Comparison of ENCODE assay signal across 8 cellular contexts in genomic region chr19:47230921-47231214, GRCh38. TPM values are rescaled to one million over a fixed set of nuclear protein-coding genes. Genes with fewer than 3 reads are reported as not detected.
DNase-seq lines count a peak whose midpoint lies in the region; ATAC-seq and TF ChIP-seq lines count a peak whose summit lies in the region.

Gene BBC3, minus strand, starts transcription at chr19:47231199. Its CDS starts 2,768 bp downstream, at chr19:47228431.

- peak within 1 kb of the TSS; percentile 74 for H3K27ac Mint-ChIP-seq in activated T-helper 1 cell treated with anti-CD3 and anti-CD28 coated beads, Interleukin-12 subunit alpha, Interleukin-12 subunit beta, Interleukin-2, Interleukin-4 antibody, amounts not matched to agents 30 ng/mL and 10 ng/mL and 1 ng/mL, durations not matched to agents 14 hours and 24 hours and 36 hours

- H3K27me3 Mint-ChIP-seq in activated T-helper 1 cell treated with anti-CD3 and anti-CD28 coated beads, Interleukin-12 subunit alpha, Interleukin-12 subunit beta, Interleukin-2, Interleukin-4 antibody, amounts not matched to agents 30 ng/mL and 10 ng/mL and 1 ng/mL, durations not matched to agents 14 hours and 24 hours and 36 hours (ENCODE audit: insufficient read depth): peaks cover 1% of the 10 kb centered on the region

- 3% methylated on average over 7 of the region's 43 CpGs for WGBS in SK-N-SH (ENCODE audit: low lambda C conversion rate)

- peak within 1 kb of the TSS; percentile 90 for H3K27ac ChIP-seq in SK-N-SH (ENCODE audit: low read depth in 2 of 2, low read length in 1 of 2)
- no peak within 1 kb of the TSS for H3K27ac ChIP-seq in iPS-20b (ENCODE audit: low read length)
- peak within 1 kb of the TSS; percentile 98 for H3K27ac ChIP-seq in stomach smooth muscle (ENCODE audit: low read length)

- CTCF ChIA-PET in SK-N-SH (lab: Yijun Ruan, JAX): no interaction called here

- peaks cover 20 to 34% of the 10 kb centered on the region in 2 experiments for H3K4me1 ChIP-seq in SK-N-SH (ENCODE audit: control insufficient read depth in 1 of 2, insufficient read depth in 2 of 2, low read depth in 1 of 2, low read length in 1 of 2)
- H3K4me1 ChIP-seq in iPS-20b (ENCODE audit: insufficient read depth, low read length): peaks cover 6% of the 10 kb centered on the region; the same call in 1 of the 2 replicates
- H3K4me1 ChIP-seq in stomach smooth muscle (ENCODE audit: control insufficient read depth, insufficient read depth, low read length): peaks cover 48% of the 10 kb centered on the region

- intact Hi-C loops in activated T-helper 1 cell treated with anti-CD3 and anti-CD28 coated beads, Interleukin-12 subunit alpha, Interleukin-12 subunit beta, Interleukin-2, Interleukin-4 antibody, amounts not matched to agents 30 ng/mL and 10 ng/mL and 1 ng/mL, durations not matched to agents 14 hours and 24 hours and 36 hours (cut with micrococcal nuclease): loop anchor here (1.0 kb wide), 2 partner anchors 13 to 26 kb away; no protein-coding TSS in a partner anchor

- no peaks in the 10 kb centered on the region for H3K36me3 Mint-ChIP-seq in activated T-helper 1 cell treated with anti-CD3 and anti-CD28 coated beads, Interleukin-12 subunit alpha, Interleukin-12 subunit beta, Interleukin-2, Interleukin-4 antibody, amounts not matched to agents 30 ng/mL and 10 ng/mL and 1 ng/mL, durations not matched to agents 14 hours and 24 hours and 36 hours (ENCODE audit: low read depth)

- DNase-seq in SK-N-SH (no peak), KG1 (lab: John Stamatoyannopoulos, UW) (no peak), GDM1 (lab: John Stamatoyannopoulos, UW) (no peak), NAMALWA (ENCODE audit: low spot score) (no peak)
- DNase-seq in activated T-helper 1 cell treated with anti-CD3 and anti-CD28 coated beads, Interleukin-12 subunit alpha, Interleukin-12 subunit beta, Interleukin-2, Interleukin-4 antibody, amounts not matched to agents 30 ng/mL and 10 ng/mL and 1 ng/mL, durations not matched to agents 14 hours and 24 hours and 36 hours (ENCODE audit: low spot score): no peak

- ATAC-seq in SK-N-SH treated with all-trans-retinoic acid at 6 μM for 48 hours: no peak

- no peak for TF ChIP-seq RAD21 in SK-N-SH (IDR thresholded peaks at IDR 0.05; ENCODE audit: low read length)

- H3K9me3 Mint-ChIP-seq in activated T-helper 1 cell treated with anti-CD3 and anti-CD28 coated beads, Interleukin-12 subunit alpha, Interleukin-12 subunit beta, Interleukin-2, Interleukin-4 antibody, amounts not matched to agents 30 ng/mL and 10 ng/mL and 1 ng/mL, durations not matched to agents 14 hours and 24 hours and 36 hours: no peaks in the 10 kb centered on the region

- H3K9me3 ChIP-seq in SK-N-SH: no peaks in the 10 kb centered on the region
- H3K9me3 ChIP-seq in iPS-20b (ENCODE audit: insufficient read depth, low read depth, low read length): no peaks in the 10 kb centered on the region
- H3K9me3 ChIP-seq in stomach smooth muscle (ENCODE audit: control insufficient read depth in 2 of 2, low read length in 2 of 2): no peaks in the 10 kb centered on the region

- TF ChIP-seq EP300 in SK-N-SH (IDR thresholded peaks at IDR 0.05; ENCODE audit: borderline replicate concordance in 1 of 2, low read depth in 1 of 2, low read length in 1 of 2): no peak

- no peak for TF ChIP-seq CTCF in SK-N-SH (IDR thresholded peaks at IDR 0.05)

- no peaks in the 10 kb centered on the region for H3K27me3 ChIP-seq in SK-N-SH (ENCODE audit: insufficient read depth)
- H3K27me3 ChIP-seq in iPS-20b (ENCODE audit: insufficient read depth, low read length): peaks cover 14% of the 10 kb centered on the region; the same call in 1 of the 2 replicates
- H3K27me3 ChIP-seq in stomach smooth muscle (ENCODE audit: control insufficient read depth in 1 of 2, insufficient read depth in 2 of 2, low read length in 2 of 2): no peaks in the 10 kb centered on the region

- H3K36me3 ChIP-seq in SK-N-SH (replicated peaks in 1 of 2; ENCODE audit: control insufficient read depth in 1 of 2, insufficient read depth in 2 of 2, low read length in 1 of 2) (no peaks in the 10 kb centered on the region), iPS-20b (ENCODE audit: insufficient read depth, low read depth, low read length) (no peaks in the 10 kb centered on the region), stomach smooth muscle (ENCODE audit: control insufficient read depth in 2 of 2, insufficient read depth in 2 of 2, low read length in 2 of 2) (no peaks in the 10 kb centered on the region)

- peaks cover 44% of the 10 kb centered on the region for H3F3A ChIP-seq in SK-N-SH (replicated peaks; ENCODE audit: insufficient read depth)

- POLR2A ChIA-PET in SK-N-SH (lab: Yijun Ruan, JAX): no interaction called here

- H3K4me3 Mint-ChIP-seq in activated T-helper 1 cell treated with anti-CD3 and anti-CD28 coated beads, Interleukin-12 subunit alpha, Interleukin-12 subunit beta, Interleukin-2, Interleukin-4 antibody, amounts not matched to agents 30 ng/mL and 10 ng/mL and 1 ng/mL, durations not matched to agents 14 hours and 24 hours and 36 hours: peak within 1 kb of the TSS; percentile 63

- H3K4me3 ChIP-seq in SK-N-SH (ENCODE audit: low read depth in 2 of 2, low read length in 1 of 2) (peak within 1 kb of the TSS; percentile 49 to 93), iPS-20b (ENCODE audit: low read length) (peak within 1 kb of the TSS; percentile 78), stomach smooth muscle (ENCODE audit: low read length in 2 of 2) (peak within 1 kb of the TSS; percentile 83 to 87)

- H2AFZ ChIP-seq in SK-N-SH (ENCODE audit: low read depth): no peak within 1 kb of the TSS

- peaks cover 19% of the 10 kb centered on the region for H3K4me1 Mint-ChIP-seq in activated T-helper 1 cell treated with anti-CD3 and anti-CD28 coated beads, Interleukin-12 subunit alpha, Interleukin-12 subunit beta, Interleukin-2, Interleukin-4 antibody, amounts not matched to agents 30 ng/mL and 10 ng/mL and 1 ng/mL, durations not matched to agents 14 hours and 24 hours and 36 hours (ENCODE audit: low read depth)

- no peaks in the 10 kb centered on the region for H3K9me2 ChIP-seq in SK-N-SH

- peaks cover 53% of the 10 kb centered on the region for H3K79me2 ChIP-seq in SK-N-SH (ENCODE audit: insufficient read depth)

- peak within 1 kb of the TSS; percentile 89 for H3K9ac ChIP-seq in SK-N-SH
- peak within 1 kb of the TSS; percentile 67; the same call in 1 of the 2 replicates for H3K9ac ChIP-seq in iPS-20b (ENCODE audit: low read depth, low read length)
- peak within 1 kb of the TSS; percentile 78 to 92 for H3K9ac ChIP-seq in stomach smooth muscle (ENCODE audit: low read length in 2 of 2)

- peak within 1 kb of the TSS; percentile 97 for H3K4me2 ChIP-seq in SK-N-SH

- peaks cover 25% of the 10 kb centered on the region for H4K20me1 ChIP-seq in SK-N-SH (ENCODE audit: insufficient read depth)

TF ChIP-seq in SK-N-SH, 30 proteins besides CTCF, POLR2A, EP300 and RAD21 (continues in another document):
- TF ChIP-seq TAF1 (IDR thresholded peaks at IDR 0.05; ENCODE audit: borderline replicate concordance, low read depth, low read length) (no peak), EZH2phosphoT487 (IDR thresholded peaks at IDR 0.05; ENCODE audit: borderline replicate concordance, low read depth) (no peak), USF2 (IDR thresholded peaks at IDR 0.05; ENCODE audit: borderline replicate concordance, low read depth, low read length) (no peak), NRF1 (IDR thresholded peaks at IDR 0.05; ENCODE audit: low read depth, low read length) (no peak), SMC3 (IDR thresholded peaks at IDR 0.05; ENCODE audit: low read depth, low read length) (no peak), RCOR1 (IDR thresholded peaks at IDR 0.05; ENCODE audit: low read length) (no peak), ELF1 (IDR thresholded peaks at IDR 0.05) (no peak)

TF ChIP-seq in SK-N-SH treated with all-trans-retinoic acid at 6 μM for 48 hours, 23 proteins besides CTCF, POLR2A, EP300 and RAD21 (continues in another document):
- TF ChIP-seq ZNF565 (CRISPR knock-in tag; conservative IDR thresholded peaks at IDR 0.05; ENCODE audit: low read depth) (no peak), ZFP30 (CRISPR knock-in tag; IDR thresholded peaks at IDR 0.05) (no peak), TOX (CRISPR knock-in tag; IDR thresholded peaks at IDR 0.05; ENCODE audit: borderline replicate concordance) (no peak), BACH2 (CRISPR knock-in tag; IDR thresholded peaks at IDR 0.05; ENCODE audit: borderline replicate concordance) (no peak), ISL1 (CRISPR knock-in tag; IDR thresholded peaks at IDR 0.05) (no peak), ARNTL (CRISPR knock-in tag; IDR thresholded peaks at IDR 0.05; ENCODE audit: borderline replicate concordance, low read depth) (no peak), PATZ1 (CRISPR knock-in tag; IDR thresholded peaks at IDR 0.05; ENCODE audit: borderline replicate concordance) (no peak)

RNA-seq across cellular contexts. Expression of gene BBC3, which starts in this region (rescaled TPM):
- 14.5 and 16.1 TPM in 2 replicates for polyA plus RNA-seq in SK-N-SH (2012; rRNA removed)
- 9.9 and 12.9 TPM in 2 replicates for polyA plus RNA-seq in SK-N-SH (2012; cell fraction: cytosol; rRNA removed)
- polyA plus RNA-seq in SK-N-SH (2012; cell fraction: nucleus; rRNA removed): 14.3 and 14.4 TPM in 2 replicates
- 13.8 and 15.4 TPM in 2 replicates for total RNA-seq in activated T-helper 1 cell treated with anti-CD3 and anti-CD28 coated beads, Interleukin-12 subunit alpha, Interleukin-12 subunit beta, Interleukin-2, Interleukin-4 antibody, amounts not matched to agents 30 ng/mL and 10 ng/mL and 1 ng/mL, durations not matched to agents 14 hours and 24 hours and 36 hours
